Comparison of ENCODE assay signal across 22 cellular contexts in the genomic region with DNA sequence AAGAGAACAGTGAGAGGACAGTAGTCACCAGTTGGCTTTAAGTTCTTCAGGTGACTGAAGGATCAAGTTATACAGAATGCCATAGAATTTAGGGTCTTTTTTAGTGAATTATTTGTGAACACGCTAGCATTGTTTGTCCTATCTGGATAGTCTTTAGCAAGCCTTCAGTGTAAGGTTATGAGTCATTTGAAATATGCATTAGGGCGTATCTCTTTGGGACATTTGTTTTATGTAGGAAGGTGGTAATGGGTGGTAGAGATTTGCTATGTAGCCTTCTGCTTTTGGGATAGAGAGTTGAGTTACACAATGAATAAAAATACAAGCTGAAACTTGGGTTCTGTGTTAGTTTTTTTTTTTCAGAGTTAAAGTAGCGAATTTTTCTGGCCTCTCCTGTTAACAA. TPM values are rescaled to one million over a fixed set of nuclear protein-coding genes. Genes with fewer than 3 reads are reported as not detected.
DNase-seq lines count a peak whose midpoint lies in the region; ATAC-seq and TF ChIP-seq lines count a peak whose summit lies in the region.
"Had no signal": no experiment of that assay in that cellular context is flagged by ENCODE, and none has a peak within 500 bp of the region (broad histone marks: within the 10 kb centered on the region; RNA-seq: fewer than 3 reads in every experiment).

No MANE protein-coding gene starts in this region.

- H3K27me3 ChIP-seq in RWPE2 (ENCODE audit: insufficient read depth, poor library complexity, severe bottlenecking) (no peaks in the 10 kb centered on the region), fibroblast of lung (ENCODE audit: control insufficient read depth, insufficient read depth, low read length) (no peaks in the 10 kb centered on the region), adrenal gland (no peaks in the 10 kb centered on the region), esophagus squamous epithelium (no peaks in the 10 kb centered on the region)
- H3K27me3 ChIP-seq: gastroesophageal sphincter, SJCRH30, tibial nerve had no signal

- H3K36me3 ChIP-seq in RWPE2 (ENCODE audit: low read depth), result peaks cover 78% of the 10 kb centered on the region
- no peaks in the 10 kb centered on the region for H3K36me3 ChIP-seq in fibroblast of lung (ENCODE audit: control insufficient read depth, insufficient read depth, low read length)
- peaks cover 0 to 15% of the 10 kb centered on the region in 2 donors for H3K36me3 ChIP-seq in adrenal gland (replicated peaks in 1 of 2)
- H3K36me3 ChIP-seq in esophagus squamous epithelium, result peaks cover 0 to 61% (median 8%) of the 10 kb centered on the region in 3 donors
- H3K36me3 ChIP-seq: prostate gland had no signal

- H3K27ac Mint-ChIP-seq in natural killer cell, result peak overlapping the region; percentile 72 to 83
- H3K27ac Mint-ChIP-seq in natural killer cell treated with Interleukin-12 subunit alpha and Interleukin-12 subunit beta and Interleukin-15 and Interleukin-18, amount 100 ng/mL, for 72 hours, result no peak overlapping the region
- peak overlapping the region; percentile 22 for H3K27ac Mint-ChIP-seq in type B pancreatic cell
- H3K27ac Mint-ChIP-seq: CD4-positive, alpha-beta T cell; GM23338; stimulated activated naive CD8-positive, alpha-beta T cell treated with anti-CD3 and anti-CD28 coated beads, Interleukin-15, Interleukin-2, amounts not matched to agents 100 ng/mL and 50 ng/mL, for 24 hours; T-helper 1 cell treated with Interleukin-12 subunit alpha and Interleukin-12 subunit beta and Interleukin-4 antibody, amounts not matched to agents 30 μg/mL and 1 μg/mL, for 36 hours had no signal

- H3K9me3 Mint-ChIP-seq in natural killer cell (no peaks in the 10 kb centered on the region), type B pancreatic cell (no peaks in the 10 kb centered on the region)
- no peaks in the 10 kb centered on the region for H3K9me3 Mint-ChIP-seq in natural killer cell treated with Interleukin-12 subunit alpha and Interleukin-12 subunit beta and Interleukin-15 and Interleukin-18, amount 100 ng/mL, for 72 hours
- H3K9me3 Mint-ChIP-seq: CD4-positive, alpha-beta T cell; GM23338; stimulated activated naive CD8-positive, alpha-beta T cell treated with anti-CD3 and anti-CD28 coated beads, Interleukin-15, Interleukin-2, amounts not matched to agents 100 ng/mL and 50 ng/mL, for 24 hours; T-helper 1 cell treated with Interleukin-12 subunit alpha and Interleukin-12 subunit beta and Interleukin-4 antibody, amounts not matched to agents 30 μg/mL and 1 μg/mL, for 36 hours had no signal

- H3K36me3 Mint-ChIP-seq in natural killer cell (peaks cover 11% of the 10 kb centered on the region), type B pancreatic cell (peaks cover 9% of the 10 kb centered on the region)
- peaks cover 10% of the 10 kb centered on the region for H3K36me3 Mint-ChIP-seq in natural killer cell treated with Interleukin-12 subunit alpha and Interleukin-12 subunit beta and Interleukin-15 and Interleukin-18, amount 100 ng/mL, for 72 hours

- no peak for TF ChIP-seq POLR2A in adrenal gland (IDR thresholded peaks at IDR 0.05)
- no peak for TF ChIP-seq POLR2A in esophagus squamous epithelium (IDR thresholded peaks at IDR 0.05)

- peaks cover 46 to 56% of the 10 kb centered on the region in 2 donors for H3K4me1 Mint-ChIP-seq in natural killer cell
- peaks cover 23 to 26% of the 10 kb centered on the region in 2 donors for H3K4me1 Mint-ChIP-seq in natural killer cell treated with Interleukin-12 subunit alpha and Interleukin-12 subunit beta and Interleukin-15 and Interleukin-18, amount 100 ng/mL, for 72 hours (ENCODE audit: low read depth in 2 of 2)
- no peaks in the 10 kb centered on the region for H3K4me1 Mint-ChIP-seq in type B pancreatic cell (ENCODE audit: unreplicated experiment)
- H3K4me1 Mint-ChIP-seq: GM23338 had no signal

- no peak overlapping the region for H3K9ac ChIP-seq in fibroblast of lung (ENCODE audit: insufficient read depth, low read length)

- no peak overlapping the region for H3K4me2 ChIP-seq in fibroblast of lung (ENCODE audit: extremely low read depth, insufficient read depth, low read length)
- H3K4me2 ChIP-seq: GM23338 had no signal

- H3K27me3 Mint-ChIP-seq in natural killer cell (ENCODE audit: low read depth in 2 of 2) (no peaks in the 10 kb centered on the region), type B pancreatic cell (no peaks in the 10 kb centered on the region)
- H3K27me3 Mint-ChIP-seq in natural killer cell treated with Interleukin-12 subunit alpha and Interleukin-12 subunit beta and Interleukin-15 and Interleukin-18, amount 100 ng/mL, for 72 hours, result no peaks in the 10 kb centered on the region
- H3K27me3 Mint-ChIP-seq: CD4-positive, alpha-beta T cell; stimulated activated naive CD8-positive, alpha-beta T cell treated with anti-CD3 and anti-CD28 coated beads, Interleukin-15, Interleukin-2, amounts not matched to agents 100 ng/mL and 50 ng/mL, for 24 hours had no signal

- no peak overlapping the region for H3K4me3 Mint-ChIP-seq in natural killer cell
- no peak overlapping the region for H3K4me3 Mint-ChIP-seq in natural killer cell treated with Interleukin-12 subunit alpha and Interleukin-12 subunit beta and Interleukin-15 and Interleukin-18, amount 100 ng/mL, for 72 hours
- no peak overlapping the region for H3K4me3 Mint-ChIP-seq in type B pancreatic cell
- H3K4me3 Mint-ChIP-seq: CD4-positive, alpha-beta T cell; GM23338; stimulated activated naive CD8-positive, alpha-beta T cell treated with anti-CD3 and anti-CD28 coated beads, Interleukin-15, Interleukin-2, amounts not matched to agents 100 ng/mL and 50 ng/mL, for 24 hours; T-helper 1 cell treated with Interleukin-12 subunit alpha and Interleukin-12 subunit beta and Interleukin-4 antibody, amounts not matched to agents 30 μg/mL and 1 μg/mL, for 36 hours had no signal

- DNase-seq in natural killer cell, result no peak
- DNase-seq in natural killer cell treated with Interleukin-12 subunit alpha and Interleukin-12 subunit beta and Interleukin-15 and Interleukin-18, amount 100 ng/mL, for 72 hours (ENCODE audit: low spot score), result no peak
- no peak for DNase-seq in RWPE2 (ENCODE audit: low spot score)
- peak; percentile 14 to 26 for DNase-seq in fibroblast of lung (ENCODE audit: low read depth in 2 of 2)
- no peak for DNase-seq in type B pancreatic cell (ENCODE audit: extremely low spot score, unreplicated experiment)
- DNase-seq in adrenal gland, result no peak
- no peak for DNase-seq in esophagus squamous epithelium (lab: John Stamatoyannopoulos, UW)
- DNase-seq: CD4-positive, alpha-beta T cell; dermis blood vessel endothelial cell; DMS53; KBM-7; NCI-H187; NCI-H226; SJCRH30 had no signal

- peaks cover 17% of the 10 kb centered on the region for H3K4me1 ChIP-seq in RWPE2 (ENCODE audit: insufficient read depth, poor library complexity, severe bottlenecking)
- no peaks in the 10 kb centered on the region for H3K4me1 ChIP-seq in fibroblast of lung (ENCODE audit: control insufficient read depth, extremely low read depth, insufficient read depth, low read length)
- peaks cover 0 to 12% of the 10 kb centered on the region in 2 donors for H3K4me1 ChIP-seq in adrenal gland (replicated peaks in 1 of 2)
- peaks cover 0 to 33% (median 3%) of the 10 kb centered on the region in 3 donors for H3K4me1 ChIP-seq in esophagus squamous epithelium
- H3K4me1 ChIP-seq: prostate gland, SJCRH30 had no signal

- H3K27ac ChIP-seq in RWPE2 (ENCODE audit: poor library complexity, severe bottlenecking) (no peak overlapping the region), fibroblast of lung (ENCODE audit: insufficient read depth, low read length) (no peak overlapping the region), adrenal gland (no peak overlapping the region), esophagus squamous epithelium (no peak overlapping the region)
- H3K27ac ChIP-seq: gastroesophageal sphincter, prostate gland, SJCRH30, tibial nerve, VCaP had no signal

- no peaks in the 10 kb centered on the region for H3K9me3 ChIP-seq in RWPE2 (ENCODE audit: severe bottlenecking)
- H3K9me3 ChIP-seq in fibroblast of lung (ENCODE audit: control insufficient read depth, insufficient read depth, low read depth, low read length), result no peaks in the 10 kb centered on the region
- H3K9me3 ChIP-seq in adrenal gland (replicated peaks in 1 of 3), result no peaks in the 10 kb centered on the region
- H3K9me3 ChIP-seq in esophagus squamous epithelium, result no peaks in the 10 kb centered on the region
- H3K9me3 ChIP-seq: gastroesophageal sphincter, prostate gland, SJCRH30, tibial nerve had no signal

- H4K20me1 ChIP-seq in fibroblast of lung (ENCODE audit: control insufficient read depth, extremely low read depth, insufficient read depth, low read length), result no peaks in the 10 kb centered on the region

- 88 to 92% (median 92%) methylated on average over 3 of the region's 3 CpGs for WGBS in adrenal gland, 4 donors
- 77 to 80% methylated on average over 3 of the region's 3 CpGs for WGBS in esophagus squamous epithelium, 2 donors

- H2AFZ ChIP-seq in fibroblast of lung (ENCODE audit: low read length), result no peak overlapping the region
- H2AFZ ChIP-seq: GM23338 had no signal

- ATAC-seq in natural killer cell (no peak), RWPE2 (ENCODE audit: low read depth) (peak; percentile 83), GM18498 (IDR thresholded peaks at IDR 0.05; ENCODE audit: unreplicated experiment) (no peak)
- no peak for ATAC-seq in natural killer cell treated with Interleukin-12 subunit alpha and Interleukin-12 subunit beta and Interleukin-15 and Interleukin-18, amount 100 ng/mL, for 72 hours
- ATAC-seq: gastroesophageal sphincter, GM23338 had no signal

- TF ChIP-seq CTCF in natural killer cell (IDR thresholded peaks at IDR 0.05) (no peak), RWPE2 (IDR thresholded peaks at IDR 0.05; ENCODE audit: poor library complexity, severe bottlenecking) (no peak), fibroblast of lung (conservative IDR thresholded peaks at IDR 0.05 in 1 of 2, IDR thresholded peaks at IDR 0.05 in 1 of 2; ENCODE audit: low read depth in 1 of 2, low read length in 2 of 2) (no peak), type B pancreatic cell (conservative IDR thresholded peaks at IDR 0.05) (no peak), adrenal gland (IDR thresholded peaks at IDR 0.05) (no peak), esophagus squamous epithelium (IDR thresholded peaks at IDR 0.05) (no peak)

- H3K79me2 ChIP-seq in fibroblast of lung (ENCODE audit: control insufficient read depth, insufficient read depth, low read length), result peaks cover 73% of the 10 kb centered on the region

- intact Hi-C loops in natural killer cell (cut with micrococcal nuclease), result no loop called here
- intact Hi-C loops in adrenal gland (cut with DNase I), result no loop called here
- intact Hi-C loops in esophagus squamous epithelium (cut with DNase I), result no loop called here

- H3K4me3 ChIP-seq in RWPE2 (ENCODE audit: severe bottlenecking) (no peak overlapping the region), fibroblast of lung (replicated peaks in 1 of 4; ENCODE audit: control extremely low read depth in 1 of 4, insufficient read depth in 1 of 4, low read depth in 3 of 4, low read length in 4 of 4) (no peak overlapping the region), adrenal gland (no peak overlapping the region), esophagus squamous epithelium (no peak overlapping the region)
- H3K4me3 ChIP-seq: gastroesophageal sphincter, GM23338, prostate gland, SJCRH30, tibial nerve had no signal

RNA-seq across cellular contexts. Expression of a gene that starts 13.0 kb away (rescaled TPM):
- total RNA-seq in natural killer cell (100 to 1,000 TPM; 346 to 404 (median 403) TPM), fibroblast of lung (67.3 and 90.2 TPM in 2 replicates), type B pancreatic cell (ENCODE audit: low replicate concordance) (188 and 222 TPM in 2 replicates), adrenal gland (100 to 1,000 TPM in 4 of 8 donors, 10 to 100 TPM in 4; 51.2 to 186 (median 109) TPM), esophagus squamous epithelium (100 to 1,000 TPM in 1 of 4 donors, 10 to 100 TPM in 3; 70.6 to 124 (median 91.1) TPM)
- 100 to 1,000 TPM; 227 to 491 TPM for total RNA-seq in natural killer cell treated with Interleukin-12 subunit alpha and Interleukin-12 subunit beta and Interleukin-15 and Interleukin-18, amount 100 ng/mL, for 72 hours
- polyA plus RNA-seq in fibroblast of lung (153 and 192 TPM in 2 replicates), adrenal gland (100 to 1,000 TPM in 1 of 3 donors, 10 to 100 TPM in 2; 29.9 to 142 (median 37.9) TPM)
- 236 and 258 TPM in 2 replicates for polyA plus RNA-seq in fibroblast of lung (2012)
- 29.5 and 45.3 TPM in 2 replicates for polyA minus RNA-seq in fibroblast of lung (ENCODE audit: low replicate concordance)

Comparison
In these comparisons a context has a peak if more than half of its experiments do, and no peak if none do; other contexts are left out.
1. H3K27ac Mint-ChIP-seq: peak in natural killer cell (2 of 2) and type B pancreatic cell (single experiment); none in natural killer cell treated with Interleukin-12 subunit alpha and Interleukin-12 subunit beta and Interleukin-15 and Interleukin-18, amount 100 ng/mL, for 72 hours (0 of 2).
2. DNase-seq: peak in fibroblast of lung (2 of 2); none in natural killer cell (single experiment), natural killer cell treated with Interleukin-12 subunit alpha and Interleukin-12 subunit beta and Interleukin-15 and Interleukin-18, amount 100 ng/mL, for 72 hours (single experiment), RWPE2 (single experiment), type B pancreatic cell (single experiment), adrenal gland (0 of 7) and esophagus squamous epithelium (single experiment).